Comparison of ENCODE assay signal across 8 cellular contexts in genomic region chr1:156751724-156752481, GRCh38. TPM values are rescaled to one million over a fixed set of nuclear protein-coding genes. Genes with fewer than 3 reads are reported as not detected.
A peak's percentile ranks its signal among the peaks of the same experiment; 100 is the strongest.
DNase-seq lines count a peak whose midpoint lies in the region; ATAC-seq and TF ChIP-seq lines count a peak whose summit lies in the region.

No MANE protein-coding gene starts in this region.

- H3K9me2 ChIP-seq in hepatocyte (replicated peaks; ENCODE audit: insufficient read depth): no peaks in the 10 kb centered on the region

- in situ Hi-C loops in astrocyte of the cerebellum (cut with HindIII; ENCODE audit: low sequenced_read_pairs): no loop called here

- H3K36me3 ChIP-seq in hepatocyte (replicated peaks; ENCODE audit: insufficient read depth, low read depth) (no peaks in the 10 kb centered on the region), rectal smooth muscle tissue (ENCODE audit: control insufficient read depth, insufficient read depth, low read length) (no peaks in the 10 kb centered on the region), vagina (no peaks in the 10 kb centered on the region)

- peaks cover 32% of the 10 kb centered on the region for H3K4me1 ChIP-seq in hepatocyte (ENCODE audit: insufficient read depth)
- H3K4me1 ChIP-seq in rectal smooth muscle tissue (ENCODE audit: control insufficient read depth, insufficient read depth, low read length): peaks cover 39% of the 10 kb centered on the region
- H3K4me1 ChIP-seq in vagina: peaks cover 48% of the 10 kb centered on the region

- H3K4me3 ChIP-seq in astrocyte of the cerebellum (ENCODE audit: low read depth, low read length) (peak overlapping the region; percentile 94), hepatocyte (peak overlapping the region; percentile 95), rectal smooth muscle tissue (ENCODE audit: low read length) (peak overlapping the region; percentile 85), vagina (peak overlapping the region; percentile 96 to 97)

- TF ChIP-seq POLR2A in GM15510 (IDR thresholded peaks at IDR 0.05; ENCODE audit: borderline replicate concordance, extremely low read depth, insufficient read length): peak; percentile 64
- no peak for TF ChIP-seq POLR2A in vagina (IDR thresholded peaks at IDR 0.05)

- DNase-seq in NCI-H2029 (lab: John Stamatoyannopoulos, UW) (peak; percentile 96), T-helper 9 cell (peak; percentile 96), astrocyte of the cerebellum (ENCODE audit: low read depth) (peak; percentile 83), hepatocyte (ENCODE audit: low spot score) (peak; percentile 98), vagina (ENCODE audit: extremely low spot score in 2 of 2) (peak in 1 of 2 donors; percentile 97)

- peak; percentile 55 for ATAC-seq in HG02970 (IDR thresholded peaks at IDR 0.05; ENCODE audit: low FRiP score, unreplicated experiment)

- H3K79me2 ChIP-seq in hepatocyte: peaks cover 64% of the 10 kb centered on the region

- no peaks in the 10 kb centered on the region for H3K27me3 ChIP-seq in hepatocyte
- H3K27me3 ChIP-seq in rectal smooth muscle tissue (ENCODE audit: control insufficient read depth, insufficient read depth, low read length): no peaks in the 10 kb centered on the region
- H3K27me3 ChIP-seq in vagina: no peaks in the 10 kb centered on the region

- H4K20me1 ChIP-seq in hepatocyte (ENCODE audit: insufficient read depth, poor library complexity, severe bottlenecking): no peaks in the 10 kb centered on the region

- TF ChIP-seq CTCF in astrocyte of the cerebellum (IDR thresholded peaks at IDR 0.05; ENCODE audit: low read depth, low read length, missing control alignments) (no peak), hepatocyte (IDR thresholded peaks at IDR 0.05; ENCODE audit: poor library complexity) (no peak), vagina (IDR thresholded peaks at IDR 0.05) (peak in 1 of 3 experiments; percentile 17)

- H3K9me3 ChIP-seq in hepatocyte (ENCODE audit: low read depth) (no peaks in the 10 kb centered on the region), vagina (no peaks in the 10 kb centered on the region)

- WGBS in hepatocyte (ENCODE audit: low lambda C conversion rate, missing lambda C conversion rate): 1% methylated on average over 43 of the region's 70 CpGs

- peak overlapping the region; percentile 83 for H3K4me2 ChIP-seq in hepatocyte

- H3K9ac ChIP-seq in rectal smooth muscle tissue (ENCODE audit: low read length): peak overlapping the region; percentile 81

- peak overlapping the region; percentile 98 for H2AFZ ChIP-seq in hepatocyte

- H3K27ac ChIP-seq in hepatocyte: peak overlapping the region; percentile 100
- peak overlapping the region; percentile 97 for H3K27ac ChIP-seq in rectal smooth muscle tissue (ENCODE audit: low read depth, low read length)
- peak overlapping the region; percentile 99 for H3K27ac ChIP-seq in vagina

- intact Hi-C loops in vagina (cut with DNase I): no loop called here

RNA-seq across cellular contexts. Expression of gene HDGF, which starts 0.4 kb away (rescaled TPM):
- total RNA-seq in hepatocyte (160 and 192 TPM in 2 replicates), vagina (154 TPM)
- 153 and 166 TPM in 2 replicates for polyA plus RNA-seq in hepatocyte

RNA-seq across cellular contexts. Expression of gene MRPL24, which starts 11.0 kb away (rescaled TPM):
- total RNA-seq in hepatocyte: 40.4 and 44.9 TPM in 2 replicates
- 61.9 and 64.1 TPM in 2 replicates for polyA plus RNA-seq in hepatocyte
- total RNA-seq in vagina: 40.0 TPM

RNA-seq across cellular contexts. Expression of gene PRCC, which starts 15.4 kb away (rescaled TPM):
- total RNA-seq in hepatocyte (35.9 and 45.0 TPM in 2 replicates), vagina (30.4 TPM)
- 85.2 and 108 TPM in 2 replicates for polyA plus RNA-seq in hepatocyte

RNA-seq across cellular contexts. Expression of gene ISG20L2, which starts 23.3 kb away (rescaled TPM):
- total RNA-seq in hepatocyte: 22.4 and 27.5 TPM in 2 replicates
- polyA plus RNA-seq in hepatocyte: 13.5 and 16.4 TPM in 2 replicates
- 12.8 TPM for total RNA-seq in vagina

RNA-seq across cellular contexts. Expression of gene METTL25B, which starts 23.6 kb away (rescaled TPM):
- total RNA-seq in hepatocyte: 20.6 and 21.8 TPM in 2 replicates
- 22.6 and 24.7 TPM in 2 replicates for polyA plus RNA-seq in hepatocyte
- total RNA-seq in vagina: 17.7 TPM
